18 cellular contexts compared by ENCODE assay signal in the genomic region with DNA sequence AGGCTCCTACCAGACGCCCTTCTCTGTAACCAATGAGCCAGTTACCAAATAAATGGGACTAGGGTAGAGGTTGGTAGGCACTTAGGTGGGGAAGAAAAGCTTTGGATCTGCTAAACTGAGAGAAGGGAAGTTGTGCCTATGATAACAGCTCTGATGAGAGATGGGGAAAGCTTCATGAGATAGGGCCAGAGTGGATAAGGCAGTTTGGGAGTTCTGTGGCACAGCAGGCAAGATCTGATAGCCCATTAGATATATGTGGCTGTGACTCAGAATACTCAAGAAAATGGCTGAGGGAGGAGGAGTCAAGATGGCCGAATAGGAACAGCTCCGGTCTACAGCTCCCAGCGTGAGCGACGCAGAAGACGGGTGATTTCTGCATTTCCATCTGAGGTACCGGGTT.
DNase-seq lines count a peak whose midpoint lies in the region; ATAC-seq and TF ChIP-seq lines count a peak whose summit lies in the region.
"Had no signal": no experiment of that assay in that cellular context is flagged by ENCODE, and none has a peak within 500 bp of the region (broad histone marks: within the 10 kb centered on the region; RNA-seq: fewer than 3 reads in every experiment).

No MANE protein-coding gene starts in this region.

- no peak for TF ChIP-seq CTCF in WTC11 (IDR thresholded peaks at IDR 0.05)

- no peak overlapping the region for H3K27ac ChIP-seq in HUES64 (ENCODE audit: low read depth, low read length)
- H3K27ac ChIP-seq: Peyer's patch had no signal

- no peak overlapping the region for H3K27ac Mint-ChIP-seq in WTC11
- H3K27ac Mint-ChIP-seq in activated CD8-positive, alpha-beta T cell treated with anti-CD3 and anti-CD28 coated beads, Interleukin-2, amount 10 ng/mL, durations not matched to agents 7 days and 5 days, result no peak overlapping the region

- 100% methylated on average over 1 of the region's 8 CpGs for WGBS in HUES64

- CTCF ChIA-PET in WTC11 (lab: Charles Lee), result interaction anchor here (0.5 to 1.5 kb wide), 2 partner anchors 11 to 45 kb away, joined by 3 to 4 read pairs; no protein-coding TSS in a partner anchor
- CTCF ChIA-PET in activated CD8-positive, alpha-beta T cell treated with anti-CD3 and anti-CD28 coated beads, Interleukin-2, amount 10 ng/mL, durations not matched to agents 7 days and 5 days (lab: Charles Lee), result no interaction called here

- no peaks in the 10 kb centered on the region for H3K36me3 Mint-ChIP-seq in WTC11
- no peaks in the 10 kb centered on the region for H3K36me3 Mint-ChIP-seq in activated CD8-positive, alpha-beta T cell treated with anti-CD3 and anti-CD28 coated beads, Interleukin-2, amount 10 ng/mL, durations not matched to agents 7 days and 5 days (ENCODE audit: low read depth)

- H3K4me1 ChIP-seq in HUES64 (ENCODE audit: insufficient read depth, low read length), result no peaks in the 10 kb centered on the region
- H3K4me1 ChIP-seq: HAP-1, Peyer's patch had no signal

- no peaks in the 10 kb centered on the region for H3K36me3 ChIP-seq in HUES64 (ENCODE audit: insufficient read depth, low read length)
- H3K36me3 ChIP-seq: HAP-1, Peyer's patch had no signal

- DNase-seq in DMS53 treated with DMSO at 0.1 percent for 48 hours (lab: John Stamatoyannopoulos, UW; ENCODE audit: unreplicated experiment), result peak; percentile 74
- DNase-seq in WTC11 (ENCODE audit: low spot score), result no peak
- DNase-seq in NCI-H2081 (lab: John Stamatoyannopoulos, UW), result no peak
- no peak for DNase-seq in NCI-H2196 (lab: John Stamatoyannopoulos, UW; ENCODE audit: unreplicated experiment)
- DNase-seq in activated CD8-positive, alpha-beta T cell treated with anti-CD3 and anti-CD28 coated beads, Interleukin-2, amount 10 ng/mL, durations not matched to agents 7 days and 5 days, result no peak
- DNase-seq in activated T-cell treated with anti-CD3 and anti-CD28 coated beads for 4 hours, result no peak
- DNase-seq: AML-193, Calu3, DND-41, Kasumi-1, NCI-H2107, NCI-H345, NCI-H748 treated with DMSO at 0.1 percent for 48 hours, Peyer's patch, SHP77 treated with DMSO at 0.1 percent for 48 hours had no signal

- H3K4me3 ChIP-seq in HUES64 (ENCODE audit: low read length), result peak overlapping the region; percentile 16; the same call in 1 of the 2 replicates
- 0 out of 2 replicates have a peak overlapping the region, but pooled peaks have one; percentile 20 for H3K4me3 ChIP-seq in iPS-18c (ENCODE audit: insufficient read depth, low read depth, low read length)
- H3K4me3 ChIP-seq: HAP-1, Peyer's patch had no signal

- no peak overlapping the region for H3K4me3 Mint-ChIP-seq in WTC11
- no peak overlapping the region for H3K4me3 Mint-ChIP-seq in activated CD8-positive, alpha-beta T cell treated with anti-CD3 and anti-CD28 coated beads, Interleukin-2, amount 10 ng/mL, durations not matched to agents 7 days and 5 days

- peak overlapping the region; percentile 44; the same call in 1 of the 2 replicates for H3K9ac ChIP-seq in HUES64 (ENCODE audit: low read depth, low read length)

- peak; percentile 78 for ATAC-seq in WTC11
- ATAC-seq in activated CD8-positive, alpha-beta T cell treated with anti-CD3 and anti-CD28 coated beads, Interleukin-2, amount 10 ng/mL, durations not matched to agents 7 days and 5 days, result no peak

- no peaks in the 10 kb centered on the region for H3K27me3 ChIP-seq in HUES64 (ENCODE audit: insufficient read depth, low read length)
- H3K27me3 ChIP-seq: Peyer's patch had no signal

- H3K9me3 ChIP-seq in HUES64 (ENCODE audit: insufficient read depth, low read depth, low read length) (no peaks in the 10 kb centered on the region), iPS-18c (ENCODE audit: control insufficient read depth, insufficient read depth, low read length) (no peaks in the 10 kb centered on the region)
- H3K9me3 ChIP-seq: HAP-1, Peyer's patch had no signal

- H3K9me3 Mint-ChIP-seq in WTC11, result no peaks in the 10 kb centered on the region
- H3K9me3 Mint-ChIP-seq in activated CD8-positive, alpha-beta T cell treated with anti-CD3 and anti-CD28 coated beads, Interleukin-2, amount 10 ng/mL, durations not matched to agents 7 days and 5 days (ENCODE audit: insufficient read depth), result no peaks in the 10 kb centered on the region

- POLR2A ChIA-PET in WTC11 (lab: Charles Lee), result interaction anchor here (0.7 kb wide), 1 partner anchor 222 kb away, joined by 3 read pairs; no protein-coding TSS in a partner anchor
- POLR2A ChIA-PET in activated CD8-positive, alpha-beta T cell treated with anti-CD3 and anti-CD28 coated beads, Interleukin-2, amount 10 ng/mL, durations not matched to agents 7 days and 5 days (lab: Charles Lee), result no interaction called here

- H3K27me3 Mint-ChIP-seq in WTC11 (ENCODE audit: low read depth), result no peaks in the 10 kb centered on the region
- no peaks in the 10 kb centered on the region for H3K27me3 Mint-ChIP-seq in activated CD8-positive, alpha-beta T cell treated with anti-CD3 and anti-CD28 coated beads, Interleukin-2, amount 10 ng/mL, durations not matched to agents 7 days and 5 days (ENCODE audit: low read depth)

- H3K4me1 Mint-ChIP-seq in WTC11, result no peaks in the 10 kb centered on the region
- no peaks in the 10 kb centered on the region for H3K4me1 Mint-ChIP-seq in activated CD8-positive, alpha-beta T cell treated with anti-CD3 and anti-CD28 coated beads, Interleukin-2, amount 10 ng/mL, durations not matched to agents 7 days and 5 days (ENCODE audit: low read depth)

TF ChIP-seq in WTC11, 78 proteins besides CTCF, POLR2A, EP300 and RAD21 (continues in another document):
- TF ChIP-seq ZBTB21 (CRISPR knock-in tag; IDR thresholded peaks at IDR 0.05; ENCODE audit: borderline replicate concordance) (no peak), NFYB (CRISPR knock-in tag; conservative IDR thresholded peaks at IDR 0.05; ENCODE audit: low read depth) (no peak), ARID4B (CRISPR knock-in tag; IDR thresholded peaks at IDR 0.05; ENCODE audit: borderline replicate concordance) (no peak), ZNF138 (CRISPR knock-in tag; conservative IDR thresholded peaks at IDR 0.05) (no peak), OVOL2 (CRISPR knock-in tag; IDR thresholded peaks at IDR 0.05; ENCODE audit: borderline replicate concordance) (no peak), ZMAT4 (CRISPR knock-in tag; IDR thresholded peaks at IDR 0.05) (no peak), ZNF671 (CRISPR knock-in tag; IDR thresholded peaks at IDR 0.05) (no peak), RELA (CRISPR knock-in tag; IDR thresholded peaks at IDR 0.05; ENCODE audit: borderline replicate concordance) (no peak), SMAD4 (CRISPR knock-in tag; IDR thresholded peaks at IDR 0.05) (no peak), PRRX2 (CRISPR knock-in tag; IDR thresholded peaks at IDR 0.05) (no peak), FOXP1 (CRISPR knock-in tag; IDR thresholded peaks at IDR 0.05; ENCODE audit: borderline replicate concordance) (no peak)
- TF ChIP-seq, protein P1, sequence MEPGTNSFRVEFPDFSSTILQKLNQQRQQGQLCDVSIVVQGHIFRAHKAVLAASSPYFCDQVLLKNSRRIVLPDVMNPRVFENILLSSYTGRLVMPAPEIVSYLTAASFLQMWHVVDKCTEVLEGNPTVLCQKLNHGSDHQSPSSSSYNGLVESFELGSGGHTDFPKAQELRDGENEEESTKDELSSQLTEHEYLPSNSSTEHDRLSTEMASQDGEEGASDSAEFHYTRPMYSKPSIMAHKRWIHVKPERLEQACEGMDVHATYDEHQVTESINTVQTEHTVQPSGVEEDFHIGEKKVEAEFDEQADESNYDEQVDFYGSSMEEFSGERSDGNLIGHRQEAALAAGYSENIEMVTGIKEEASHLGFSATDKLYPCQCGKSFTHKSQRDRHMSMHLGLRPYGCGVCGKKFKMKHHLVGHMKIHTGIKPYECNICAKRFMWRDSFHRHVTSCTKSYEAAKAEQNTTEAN (CRISPR knock-in tag; IDR thresholded peaks at IDR 0.05), result no peak
- TF ChIP-seq, protein P2, sequence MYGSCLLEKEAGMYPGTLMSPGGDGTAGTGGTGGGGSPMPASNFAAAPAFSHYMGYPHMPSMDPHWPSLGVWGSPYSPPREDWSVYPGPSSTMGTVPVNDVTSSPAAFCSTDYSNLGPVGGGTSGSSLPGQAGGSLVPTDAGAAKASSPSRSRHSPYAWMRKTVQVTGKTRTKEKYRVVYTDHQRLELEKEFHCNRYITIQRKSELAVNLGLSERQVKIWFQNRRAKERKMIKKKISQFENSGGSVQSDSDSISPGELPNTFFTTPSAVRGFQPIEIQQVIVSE (CRISPR knock-in tag; IDR thresholded peaks at IDR 0.05; ENCODE audit: borderline replicate concordance), result no peak
